ENCODE assay signal across 22 cellular contexts in genomic region chr18:11392974-11393373, GRCh38.
DNase-seq lines count a peak whose midpoint lies in the region; ATAC-seq, FAIRE-seq and TF ChIP-seq lines count a peak whose summit lies in the region.
"Had no signal": no experiment of that assay in that cellular context is flagged by ENCODE, and none has a peak within 500 bp of the region (broad histone marks: within the 10 kb centered on the region; RNA-seq: fewer than 3 reads in every experiment).

No MANE protein-coding gene starts in this region.

- H4K8ac ChIP-seq in H9 (replicated peaks; ENCODE audit: insufficient read length, low read depth, low read length) (no peak overlapping the region), neuronal stem cell (ENCODE audit: low read depth, low read length) (no peak overlapping the region)

- H3K27me3 Mint-ChIP-seq in H9 (ENCODE audit: low read depth) = no peaks in the 10 kb centered on the region
- H3K27me3 Mint-ChIP-seq in T-cell = peaks cover 0 to 1% of the 10 kb centered on the region in 2 donors
- H3K27me3 Mint-ChIP-seq: B cell had no signal

- TF ChIP-seq CTCF in H9 (conservative IDR thresholded peaks at IDR 0.05) (no peak), pancreas (IDR thresholded peaks at IDR 0.05) (no peak)

- peak overlapping the region in 2 of 3 experiments; percentile 18 to 19; a peak in 1 of 7 replicates for H3K27ac Mint-ChIP-seq in H9
- H3K27ac Mint-ChIP-seq in T-cell = no peak overlapping the region
- H3K27ac Mint-ChIP-seq: B cell, HFFc6 had no signal

- H2BK5ac ChIP-seq in H9 (ENCODE audit: insufficient read length, low read length) (no peak overlapping the region), neuronal stem cell (ENCODE audit: low read length) (no peak overlapping the region)

- FAIRE-seq in pancreas (lab: Jason Lieb, UNC) = no peak
- FAIRE-seq: A549, K562 had no signal

- H3K18ac ChIP-seq in H9 (ENCODE audit: insufficient read length, low read depth, low read length) (no peak overlapping the region), neuronal stem cell (ENCODE audit: low read length) (peak overlapping the region; percentile 39)

- no peak overlapping the region for H3K4me2 ChIP-seq in H9 (ENCODE audit: insufficient read depth, insufficient read length, low read length)
- no peak overlapping the region for H3K4me2 ChIP-seq in neuronal stem cell (ENCODE audit: insufficient read depth, low read length, poor library complexity, severe bottlenecking)
- H3K4me2 ChIP-seq: A549 had no signal

- H3K14ac ChIP-seq in H9 (ENCODE audit: insufficient read depth, low read length) = no peak overlapping the region
- no peak overlapping the region for H3K14ac ChIP-seq in neuronal stem cell (ENCODE audit: low read length)

- H3K4me1 ChIP-seq in H9 (ENCODE audit: insufficient read depth, low read length) (no peaks in the 10 kb centered on the region), neuronal stem cell (ENCODE audit: control insufficient read depth in 2 of 2, insufficient read depth in 1 of 2, low read depth in 1 of 2, low read length in 2 of 2) (peaks cover 0 to 9% of the 10 kb centered on the region in 2 donors), pancreas (no peaks in the 10 kb centered on the region)
- H3K4me1 ChIP-seq: A549 had no signal

- H3T11ph ChIP-seq in H9 (ENCODE audit: low read length) = no peak overlapping the region

- H3K4me3 Mint-ChIP-seq in H9 (no peak overlapping the region; a peak in 1 of 5 replicates), T-cell (no peak overlapping the region)
- H3K4me3 Mint-ChIP-seq: B cell, CD14-positive monocyte, HFFc6 had no signal

- H3K4me1 Mint-ChIP-seq in H9 = peaks cover 12 to 20% of the 10 kb centered on the region in 2 experiments
- H3K4me1 Mint-ChIP-seq in T-cell = no peaks in the 10 kb centered on the region
- H3K4me1 Mint-ChIP-seq: B cell, CD14-positive monocyte had no signal

- H3K4ac ChIP-seq in H9 (ENCODE audit: low read depth, low read length) (no peak overlapping the region), neuronal stem cell (ENCODE audit: low read length) (no peak overlapping the region)

- ATAC-seq in left ventricle myocardium superior (peak; percentile 66), T-cell (replicated peaks in 1 of 4) (no peak), pancreas (no peak)
- ATAC-seq: A549 had no signal

- no peak overlapping the region for H2BK15ac ChIP-seq in H9 (ENCODE audit: low read depth, low read length)
- peak overlapping the region; percentile 35 for H2BK15ac ChIP-seq in neuronal stem cell (ENCODE audit: low read length)

- no peak overlapping the region for H2AK5ac ChIP-seq in H9 (ENCODE audit: insufficient read length, low read length)
- no peak overlapping the region for H2AK5ac ChIP-seq in neuronal stem cell (ENCODE audit: low read depth, low read length)

- no peak overlapping the region for H2BK120ac ChIP-seq in H9 (ENCODE audit: low read depth, low read length, poor library complexity, severe bottlenecking)
- H2BK120ac ChIP-seq in neuronal stem cell (ENCODE audit: low read depth, low read length) = no peak overlapping the region

- DNase-seq in DMS 273 (lab: John Stamatoyannopoulos, UW; ENCODE audit: unreplicated experiment) (peak; percentile 70), H9 (no peak), left ventricle myocardium superior (no peak), neuronal stem cell (ENCODE audit: low spot score) (no peak), T-cell (no peak), MG63 (no peak), pancreas (no peak)
- DNase-seq in activated CD4-positive, CD25-positive, alpha-beta regulatory T cell (lab: John Stamatoyannopoulos, UW) = no peak
- DNase-seq: DMS79 treated with DMSO at 0.1 percent for 48 hours; HFFc6; NCI-H1092 treated with DMSO at 0.1 percent for 48 hours; NCI-H146; NCI-H2029; NCI-H345; NCI-H524; NCI-H774; NK-92 treated with Interleukin-12 subunit alpha and Interleukin-12 subunit beta, amount 100 ng/mL, for 24 hours had no signal

- H3K4me3 ChIP-seq in neuronal stem cell (ENCODE audit: low read length in 2 of 2) (no peak overlapping the region), MG63 (no peak overlapping the region), pancreas (no peak overlapping the region)
- H3K4me3 ChIP-seq: A549, K562 had no signal

- no peak overlapping the region for H4K91ac ChIP-seq in H9 (ENCODE audit: insufficient read length, low read depth, low read length)
- no peak overlapping the region for H4K91ac ChIP-seq in neuronal stem cell (ENCODE audit: low read depth, low read length, poor library complexity)

- H3K36me3 Mint-ChIP-seq in H9 (ENCODE audit: insufficient read depth in 1 of 3, low read depth in 3 of 3) = no peaks in the 10 kb centered on the region
- no peaks in the 10 kb centered on the region for H3K36me3 Mint-ChIP-seq in T-cell
- H3K36me3 Mint-ChIP-seq: CD14-positive monocyte had no signal

- CTCF ChIA-PET in T-cell (lab: Charles Lee) = no interaction called here

- H4K20me1 ChIP-seq in H9 (ENCODE audit: control insufficient read depth, insufficient read depth, insufficient read length) = no peaks in the 10 kb centered on the region

- no peak overlapping the region for H3K27ac ChIP-seq in H9 (ENCODE audit: insufficient read length, low read depth, low read length)
- no peak overlapping the region for H3K27ac ChIP-seq in neuronal stem cell (replicated peaks; ENCODE audit: low read length)
- no peak overlapping the region for H3K27ac ChIP-seq in pancreas
- H3K27ac ChIP-seq: A549, RWPE1 had no signal

- H3K9ac ChIP-seq in H9 (ENCODE audit: extremely low read depth, insufficient read length, low read length) (no peak overlapping the region), neuronal stem cell (ENCODE audit: low read depth, low read length, poor library complexity) (no peak overlapping the region)

- H3K36me3 ChIP-seq in neuronal stem cell (replicated peaks in 1 of 2; ENCODE audit: control insufficient read depth in 2 of 2, insufficient read depth in 2 of 2, low read length in 2 of 2) = no peaks in the 10 kb centered on the region
- H3K36me3 ChIP-seq in MG63 = no peaks in the 10 kb centered on the region
- no peaks in the 10 kb centered on the region for H3K36me3 ChIP-seq in pancreas

- no peaks in the 10 kb centered on the region for H3K23me2 ChIP-seq in H9 (ENCODE audit: insufficient read length, low read depth, low read length, poor library complexity, severe bottlenecking)

- no peak overlapping the region for H2BK12ac ChIP-seq in H9 (ENCODE audit: insufficient read length, low read depth, low read length)
- no peak overlapping the region for H2BK12ac ChIP-seq in neuronal stem cell (ENCODE audit: low read length)

- H3K9me3 ChIP-seq in H9 (ENCODE audit: control insufficient read depth, low read depth, low read length) (no peaks in the 10 kb centered on the region), neuronal stem cell (replicated peaks in 1 of 2; ENCODE audit: control insufficient read depth in 2 of 2, insufficient read depth in 1 of 2, low read depth in 1 of 2, low read length in 2 of 2) (peaks cover 0 to 2% of the 10 kb centered on the region in 2 donors), MG63 (no peaks in the 10 kb centered on the region), pancreas (no peaks in the 10 kb centered on the region)
- H3K9me3 ChIP-seq: A549 had no signal

- no peaks in the 10 kb centered on the region for H3K79me2 ChIP-seq in H9 (ENCODE audit: insufficient read depth, low read length)

- no peaks in the 10 kb centered on the region for H3K27me3 ChIP-seq in H9 (ENCODE audit: insufficient read depth, low read length)
- H3K27me3 ChIP-seq in neuronal stem cell (ENCODE audit: control insufficient read depth in 3 of 3, insufficient read depth in 3 of 3, low read depth in 1 of 3, low read length in 3 of 3) = no peaks in the 10 kb centered on the region
- no peaks in the 10 kb centered on the region for H3K27me3 ChIP-seq in MG63
- no peaks in the 10 kb centered on the region for H3K27me3 ChIP-seq in pancreas

- WGBS in H9 (ENCODE audit: extremely low coverage, insufficient read length, low lambda C conversion rate) = no CpG with 5 or more reads among the region's 2 CpGs
- no CpG with 5 or more reads among the region's 2 CpGs for WGBS in neuronal stem cell (ENCODE audit: extremely low coverage in 2 of 2, insufficient read length in 2 of 2, insufficient replicate concordance in 1 of 2), 2 donors
- WGBS in pancreas, 2 donors = 63 to 79% methylated on average over 2 of the region's 2 CpGs

- H2AFZ ChIP-seq in H9 (ENCODE audit: low read length) (peak overlapping the region; percentile 78), neuronal stem cell (ENCODE audit: low read length) (peak overlapping the region; percentile 7)

- POLR2A ChIA-PET in T-cell (lab: Charles Lee) = no interaction called here

- no peak overlapping the region for H3K56ac ChIP-seq in H9 (ENCODE audit: insufficient read length, low read depth, low read length)

- intact Hi-C loops in left ventricle myocardium superior (cut with micrococcal nuclease) (no loop called here), pancreas (cut with DNase I) (no loop called here)

- no peak overlapping the region for H4K5ac ChIP-seq in H9 (ENCODE audit: insufficient read length, low read depth, low read length)

- no peak overlapping the region for H3K23ac ChIP-seq in H9 (ENCODE audit: insufficient read length, low read depth, low read length)
- no peak overlapping the region for H3K23ac ChIP-seq in neuronal stem cell (ENCODE audit: low read depth, low read length, poor library complexity)

- no peaks in the 10 kb centered on the region for H3K9me3 Mint-ChIP-seq in H9
- no peaks in the 10 kb centered on the region for H3K9me3 Mint-ChIP-seq in T-cell
- H3K9me3 Mint-ChIP-seq: HFFc6 had no signal

- H3K79me1 ChIP-seq in H9 (ENCODE audit: insufficient read depth, low read depth, low read length, poor library complexity, severe bottlenecking) (no peaks in the 10 kb centered on the region), neuronal stem cell (ENCODE audit: low read depth, low read length) (no peaks in the 10 kb centered on the region)

- no peak overlapping the region for H2BK20ac ChIP-seq in H9 (ENCODE audit: low read depth, low read length, poor library complexity, severe bottlenecking)

Comparison
In these comparisons a context has a peak if more than half of its experiments do, and no peak if none do; other contexts are left out.
1. H3K27ac Mint-ChIP-seq: peak in H9 (2 of 3); none in T-cell (0 of 2).